Comparison of ENCODE assay signal across 11 cellular contexts in the genomic region with DNA sequence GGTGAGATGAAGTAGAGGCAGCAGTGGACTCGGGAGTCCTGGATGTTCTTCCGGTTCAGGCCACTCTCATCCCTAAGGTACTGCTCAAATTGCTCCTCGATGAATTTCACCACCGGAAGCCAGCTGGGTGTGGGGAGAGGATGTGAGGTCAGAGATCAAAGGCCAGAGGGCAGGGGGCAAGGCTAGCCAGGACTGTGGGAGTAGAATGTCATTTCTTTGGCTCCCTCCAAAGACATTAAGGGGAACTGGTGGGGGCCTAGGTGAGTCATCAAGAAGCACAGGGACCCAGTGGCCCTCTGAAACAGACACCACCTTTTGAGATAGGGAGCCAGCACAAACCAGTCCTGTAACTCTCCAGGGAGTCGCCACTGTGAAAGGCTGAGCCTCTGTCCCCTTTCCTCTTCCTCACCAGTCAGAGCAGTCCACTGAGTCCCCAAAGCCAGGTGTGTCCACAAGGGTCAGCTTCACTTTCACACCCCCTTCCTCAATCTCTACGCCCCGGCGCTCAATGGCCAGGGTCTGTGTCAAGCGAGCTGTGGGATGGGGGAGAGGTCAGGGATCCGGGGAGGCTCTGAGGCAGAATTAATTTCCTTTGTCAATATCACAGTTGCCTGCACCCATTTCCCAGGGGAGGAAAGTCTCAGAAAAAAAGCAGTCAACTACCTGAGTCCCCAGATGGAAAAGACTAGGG. TPM values are rescaled to one million over a fixed set of nuclear protein-coding genes. Genes with fewer than 3 reads are reported as not detected.
DNase-seq lines count a peak whose midpoint lies in the region; ATAC-seq and TF ChIP-seq lines count a peak whose summit lies in the region.
"Had no signal": no experiment of that assay in that cellular context is flagged by ENCODE, and none has a peak within 500 bp of the region (broad histone marks: within the 10 kb centered on the region; RNA-seq: fewer than 3 reads in every experiment).

No MANE protein-coding gene starts in this region.

- BruUV-seq in mammary epithelial cell (replicated peaks; lab: Mats Ljungman, UMichigan): no TSS peak

- no peak for TF ChIP-seq POLR2A in uterus (IDR thresholded peaks at IDR 0.05)

- H3K4me3 ChIP-seq in HEK293 (ENCODE audit: low read depth, low read length): no peak overlapping the region
- peak overlapping the region; percentile 89 for H3K4me3 ChIP-seq in naive thymus-derived CD4-positive, alpha-beta T cell (ENCODE audit: low read length)
- H3K4me3 ChIP-seq in mammary epithelial cell (replicated peaks in 1 of 3; ENCODE audit: insufficient read depth in 1 of 3, low read depth in 2 of 3, low read length in 3 of 3): no peak overlapping the region
- H3K4me3 ChIP-seq in uterus: no peak overlapping the region

- H3K9ac ChIP-seq in mammary epithelial cell (ENCODE audit: insufficient read depth, low read length): no peak overlapping the region

- CTCF ChIA-PET in CD4-positive, alpha-beta T cell (lab: Charles Lee): interaction anchor here (0.8 to 3.4 kb wide), 4 partner anchors 12 to 176 kb away, joined by 3 to 20 read pairs (median 4); no protein-coding TSS in a partner anchor
- CTCF ChIA-PET in HEK293 (lab: Yijun Ruan, JAX) (interaction anchor here (1.8 kb wide), 1 partner anchor 11 kb away, joined by 5 read pairs; the partner anchor contains the start of gene TBC1D10B), mammary epithelial cell (lab: Charles Lee; ENCODE audit: low non-redundant PET) (no interaction called here)
- CTCF ChIA-PET in activated CD8-positive, alpha-beta T cell treated with anti-CD3 and anti-CD28 coated beads, Interleukin-2, amount 10 ng/mL, durations not matched to agents 7 days and 5 days (lab: Charles Lee): interaction anchor here (1.0 to 2.8 kb wide), 4 partner anchors 10 to 36 kb away, joined by 3 to 20 read pairs (median 12); partner anchors contain the start of gene ZNF48
- CTCF ChIA-PET in naive thymus-derived CD4-positive, alpha-beta T cell (lab: Charles Lee): interaction anchor here (0.6 to 1.7 kb wide), 3 partner anchors 14 to 730 kb away, joined by 3 to 5 read pairs (median 4); partner anchors contain the start of genes ZNF48 and ZNF771

- peaks cover 64% of the 10 kb centered on the region for H3K4me1 Mint-ChIP-seq in CD4-positive, alpha-beta T cell (ENCODE audit: low read depth)
- H3K4me1 Mint-ChIP-seq in activated CD8-positive, alpha-beta T cell treated with anti-CD3 and anti-CD28 coated beads, Interleukin-2, amount 10 ng/mL, durations not matched to agents 7 days and 5 days (ENCODE audit: low read depth): peaks cover 67% of the 10 kb centered on the region
- H3K4me1 Mint-ChIP-seq in naive thymus-derived CD4-positive, alpha-beta T cell: peaks cover 36 to 73% (median 52%) of the 10 kb centered on the region in 7 donors

- intact Hi-C loops in CD4-positive, alpha-beta T cell (cut with DNase I, micrococcal nuclease): loop anchor here in 1 of 2 experiments (1.0 kb wide), 1 partner anchor 28 kb away; no protein-coding TSS in a partner anchor
- intact Hi-C loops in naive thymus-derived CD4-positive, alpha-beta T cell (cut with micrococcal nuclease): loop anchor here (1.0 kb wide), 4 partner anchors 10 to 46 kb away; partner anchors contain the start of genes ZNF771 (in 2 of the 2) and ZNF48 (in 1 of the 2)
- intact Hi-C loops in mammary epithelial cell (cut with micrococcal nuclease) (no loop called here), uterus (cut with DNase I; ENCODE audit: low total_unique reads) (no loop called here)

- H3K4me2 ChIP-seq in mammary epithelial cell (ENCODE audit: insufficient read depth, low read depth, low read length): no peak overlapping the region

- dilution Hi-C loops in mammary epithelial cell (cut with HindIII; ENCODE audit: low sequenced_read_pairs): no loop called here

- in situ Hi-C loops in mammary epithelial cell (cut with MboI; ENCODE audit: low sequenced_read_pairs in 2 of 2): no loop called here

- no peaks in the 10 kb centered on the region for H3K27me3 Mint-ChIP-seq in CD4-positive, alpha-beta T cell
- H3K27me3 Mint-ChIP-seq in activated CD8-positive, alpha-beta T cell treated with anti-CD3 and anti-CD28 coated beads, Interleukin-2, amount 10 ng/mL, durations not matched to agents 7 days and 5 days (ENCODE audit: low read depth): no peaks in the 10 kb centered on the region
- no peaks in the 10 kb centered on the region for H3K27me3 Mint-ChIP-seq in naive thymus-derived CD4-positive, alpha-beta T cell

- H4K20me1 ChIP-seq in mammary epithelial cell (ENCODE audit: insufficient read depth, low read length): no peaks in the 10 kb centered on the region

- H3K9me3 Mint-ChIP-seq in CD4-positive, alpha-beta T cell: no peaks in the 10 kb centered on the region
- H3K9me3 Mint-ChIP-seq in activated CD8-positive, alpha-beta T cell treated with anti-CD3 and anti-CD28 coated beads, Interleukin-2, amount 10 ng/mL, durations not matched to agents 7 days and 5 days (ENCODE audit: insufficient read depth): no peaks in the 10 kb centered on the region
- H3K9me3 Mint-ChIP-seq in naive thymus-derived CD4-positive, alpha-beta T cell: no peaks in the 10 kb centered on the region

- H3K4me1 ChIP-seq in HEK293 (ENCODE audit: control insufficient read depth, insufficient read depth, low read length) (no peaks in the 10 kb centered on the region), mammary epithelial cell (ENCODE audit: insufficient read depth, low read length) (peaks cover 16% of the 10 kb centered on the region), uterus (no peaks in the 10 kb centered on the region)
- peaks cover 58 to 59% of the 10 kb centered on the region in 2 donors for H3K4me1 ChIP-seq in naive thymus-derived CD4-positive, alpha-beta T cell (ENCODE audit: control insufficient read depth in 2 of 2, insufficient read depth in 2 of 2, low read length in 2 of 2)

- peaks cover 41% of the 10 kb centered on the region for H3K36me3 Mint-ChIP-seq in CD4-positive, alpha-beta T cell (ENCODE audit: low read depth)
- peaks cover 49% of the 10 kb centered on the region for H3K36me3 Mint-ChIP-seq in activated CD8-positive, alpha-beta T cell treated with anti-CD3 and anti-CD28 coated beads, Interleukin-2, amount 10 ng/mL, durations not matched to agents 7 days and 5 days (ENCODE audit: low read depth)
- peaks cover 4 to 31% (median 5%) of the 10 kb centered on the region in 5 donors for H3K36me3 Mint-ChIP-seq in naive thymus-derived CD4-positive, alpha-beta T cell

- H3K27ac ChIP-seq in CD4-positive, alpha-beta T cell (ENCODE audit: low read depth, low read length): peak overlapping the region; percentile 100
- H3K27ac ChIP-seq in HEK293 (ENCODE audit: extremely low read depth, low read depth, low read length) (0 out of 2 replicates have a peak overlapping the region, but pooled peaks have one; percentile 7), mammary epithelial cell (ENCODE audit: insufficient read depth, low read depth, low read length) (no peak overlapping the region), uterus (no peak overlapping the region)
- peak overlapping the region; percentile 100 for H3K27ac ChIP-seq in naive thymus-derived CD4-positive, alpha-beta T cell (ENCODE audit: low read depth, low read length)

- peak overlapping the region; percentile 100 for H3K27ac Mint-ChIP-seq in CD4-positive, alpha-beta T cell
- H3K27ac Mint-ChIP-seq in activated CD8-positive, alpha-beta T cell treated with anti-CD3 and anti-CD28 coated beads, Interleukin-2, amount 10 ng/mL, durations not matched to agents 7 days and 5 days: peak overlapping the region; percentile 93
- H3K27ac Mint-ChIP-seq in naive thymus-derived CD4-positive, alpha-beta T cell: peak overlapping the region; percentile 90 to 100 (median 99)

- H2AFZ ChIP-seq in mammary epithelial cell (ENCODE audit: low read depth, low read length): no peak overlapping the region

- POLR2A ChIA-PET in CD4-positive, alpha-beta T cell (lab: Charles Lee): interaction anchor here (1.2 to 7.3 kb wide), 10 partner anchors 12 to 197 kb away, joined by 5 to 153 read pairs (median 19); partner anchors contain the start of genes CORO1A, DCTPP1, TBC1D10B and ZNF48
- POLR2A ChIA-PET in HEK293 (lab: Yijun Ruan, JAX): interaction anchor here (0.7 to 5.0 kb wide), 3 partner anchors 11 to 21 kb away, joined by 5 to 30 read pairs (median 12); partner anchors contain the start of genes TBC1D10B and ZNF48
- POLR2A ChIA-PET in activated CD8-positive, alpha-beta T cell treated with anti-CD3 and anti-CD28 coated beads, Interleukin-2, amount 10 ng/mL, durations not matched to agents 7 days and 5 days (lab: Charles Lee): interaction anchor here (2.2 to 3.6 kb wide), 3 partner anchors 10 to 26 kb away, joined by 17 to 31 read pairs (median 20); partner anchors contain the start of genes TBC1D10B, ZNF48 and ZNF771
- POLR2A ChIA-PET in naive thymus-derived CD4-positive, alpha-beta T cell (lab: Charles Lee): interaction anchor here (1.1 to 10.9 kb wide), 12 partner anchors 13 to 290 kb away, joined by 3 to 254 read pairs (median 10); partner anchors contain the start of genes CORO1A, TBC1D10B, TBX6 and ZNF48

- TF ChIP-seq CTCF in CD4-positive, alpha-beta T cell (IDR thresholded peaks at IDR 0.05): no peak
- TF ChIP-seq CTCF in HEK293 (tag by site-specific recombination; IDR thresholded peaks at IDR 0.05): no peak
- TF ChIP-seq CTCF in mammary epithelial cell (conservative IDR thresholded peaks at IDR 0.05 in 1 of 2, IDR thresholded peaks at IDR 0.05 in 1 of 2; ENCODE audit: extremely low read depth in 1 of 2, insufficient read depth in 1 of 2, low read depth in 1 of 2, low read length in 2 of 2): no peak
- no peak for TF ChIP-seq CTCF in uterus (IDR thresholded peaks at IDR 0.05)

- H3K4me3 Mint-ChIP-seq in CD4-positive, alpha-beta T cell: peak overlapping the region; percentile 99
- H3K4me3 Mint-ChIP-seq in activated CD8-positive, alpha-beta T cell treated with anti-CD3 and anti-CD28 coated beads, Interleukin-2, amount 10 ng/mL, durations not matched to agents 7 days and 5 days: peak overlapping the region; percentile 90
- peak overlapping the region; percentile 78 to 100 (median 96) for H3K4me3 Mint-ChIP-seq in naive thymus-derived CD4-positive, alpha-beta T cell

- peaks cover 7% of the 10 kb centered on the region for H3K79me2 ChIP-seq in mammary epithelial cell (ENCODE audit: insufficient read depth, low read length)

- no peaks in the 10 kb centered on the region for H3K9me3 ChIP-seq in CD4-positive, alpha-beta T cell (ENCODE audit: control insufficient read depth, low read length)
- H3K9me3 ChIP-seq in HEK293 (ENCODE audit: control insufficient read depth, insufficient read depth, low read depth, low read length) (no peaks in the 10 kb centered on the region), mammary epithelial cell (replicated peaks; ENCODE audit: insufficient read depth, low read length) (no peaks in the 10 kb centered on the region), uterus (no peaks in the 10 kb centered on the region)
- H3K9me3 ChIP-seq in naive thymus-derived CD4-positive, alpha-beta T cell (ENCODE audit: control insufficient read depth in 2 of 3, low read length in 3 of 3): no peaks in the 10 kb centered on the region

- WGBS in mammary epithelial cell (ENCODE audit: low coverage, missing lambda C conversion rate): 86% methylated on average over 5 of the region's 10 CpGs

- no peaks in the 10 kb centered on the region for H3K27me3 ChIP-seq in CD4-positive, alpha-beta T cell (ENCODE audit: control insufficient read depth, insufficient read depth, low read length)
- H3K27me3 ChIP-seq in naive thymus-derived CD4-positive, alpha-beta T cell (ENCODE audit: control insufficient read depth in 2 of 2, insufficient read depth in 2 of 2, low read length in 2 of 2): no peaks in the 10 kb centered on the region
- no peaks in the 10 kb centered on the region for H3K27me3 ChIP-seq in mammary epithelial cell (ENCODE audit: insufficient read depth, low read length)
- H3K27me3 ChIP-seq in uterus: no peaks in the 10 kb centered on the region

- ATAC-seq in CD4-positive, alpha-beta T cell (ENCODE audit: poor library complexity): no peak
- no peak for ATAC-seq in activated CD8-positive, alpha-beta T cell treated with anti-CD3 and anti-CD28 coated beads, Interleukin-2, amount 10 ng/mL, durations not matched to agents 7 days and 5 days
- no peak for ATAC-seq in naive thymus-derived CD4-positive, alpha-beta T cell
- ATAC-seq in GM19023 (IDR thresholded peaks at IDR 0.05; ENCODE audit: unreplicated experiment): no peak

- no peak for DNase-seq in CD4-positive, alpha-beta T cell
- DNase-seq in activated CD8-positive, alpha-beta T cell treated with anti-CD3 and anti-CD28 coated beads, Interleukin-2, amount 10 ng/mL, durations not matched to agents 7 days and 5 days: peak; percentile 63
- peak in 1 of 9 donors; percentile 38 for DNase-seq in naive thymus-derived CD4-positive, alpha-beta T cell
- DNase-seq in mammary epithelial cell: no peak
- DNase-seq in uterus: no peak
- no peak for DNase-seq in NOMO-1 treated with dmso at 0.1 percent for 144 hours (lab: John Stamatoyannopoulos, UW; ENCODE audit: unreplicated experiment)
- DNase-seq: cerebellar nuclear complex, DMS79 treated with DMSO at 0.1 percent for 48 hours had no signal

- H3K36me3 ChIP-seq in HEK293 (ENCODE audit: control insufficient read depth in 2 of 2, insufficient read depth in 1 of 2, low read length in 2 of 2): peaks cover 0 to 8% of the 10 kb centered on the region in 2 experiments; a peak in 1 of 3 replicates
- H3K36me3 ChIP-seq in naive thymus-derived CD4-positive, alpha-beta T cell (ENCODE audit: control insufficient read depth in 2 of 3, insufficient read depth in 3 of 3, low read length in 3 of 3): peaks cover 0 to 3% (median 3%) of the 10 kb centered on the region in 3 experiments
- H3K36me3 ChIP-seq in mammary epithelial cell (ENCODE audit: insufficient read depth, low read length): no peaks in the 10 kb centered on the region
- H3K36me3 ChIP-seq in uterus: no peaks in the 10 kb centered on the region

RNA-seq across cellular contexts. Expression of gene SEPTIN1, which starts 0.9 kb away (rescaled TPM):
- total RNA-seq in CD4-positive, alpha-beta T cell: 100 to 1,000 TPM; 161 to 163 TPM
- total RNA-seq in activated CD8-positive, alpha-beta T cell treated with anti-CD3 and anti-CD28 coated beads, Interleukin-2, amount 10 ng/mL, durations not matched to agents 7 days and 5 days: 100 to 1,000 TPM; 321 to 342 TPM
- 100 to 1,000 TPM; 176 to 355 (median 183) TPM for total RNA-seq in naive thymus-derived CD4-positive, alpha-beta T cell
- polyA plus RNA-seq in naive thymus-derived CD4-positive, alpha-beta T cell: 100 to 1,000 TPM; 221 to 257 TPM
- total RNA-seq in mammary epithelial cell: 1 to 10 TPM in 1 of 2 donors, not detected in 1; 2.0 TPM
- 0.03 TPM for polyA plus RNA-seq in mammary epithelial cell
- polyA minus RNA-seq in mammary epithelial cell: not detected
- 1 to 10 TPM in 2 of 4 donors, not detected in 2; 1.0 to 5.3 TPM for total RNA-seq in uterus

RNA-seq across cellular contexts. Expression of gene MYL11, which starts 6.9 kb away (rescaled TPM):
- total RNA-seq in CD4-positive, alpha-beta T cell: 1 to 10 TPM in 1 of 2 experiments, under 1 TPM in 1; 0.95 to 2.4 TPM
- 1 to 10 TPM in 1 of 2 experiments, not detected in 1; 1.3 TPM for total RNA-seq in activated CD8-positive, alpha-beta T cell treated with anti-CD3 and anti-CD28 coated beads, Interleukin-2, amount 10 ng/mL, durations not matched to agents 7 days and 5 days
- total RNA-seq in naive thymus-derived CD4-positive, alpha-beta T cell: 1 to 10 TPM in 2 of 5 experiments, under 1 TPM in 1, not detected in 2; 0.87 to 2.0 (median 1.6) TPM
- polyA plus RNA-seq in naive thymus-derived CD4-positive, alpha-beta T cell: not detected
- total RNA-seq in mammary epithelial cell (not detected), uterus (1 to 10 TPM in 1 of 4 donors, not detected in 3; 1.2 TPM)
- polyA plus RNA-seq in mammary epithelial cell: 0.29 TPM
- polyA minus RNA-seq in mammary epithelial cell: not detected
- total RNA-seq: glomerular endothelial cell had no signal

RNA-seq across cellular contexts. Expression of gene TBC1D10B, which starts 11.2 kb away (rescaled TPM):
- total RNA-seq in CD4-positive, alpha-beta T cell: 10 to 100 TPM; 12.7 to 14.7 TPM
- total RNA-seq in activated CD8-positive, alpha-beta T cell treated with anti-CD3 and anti-CD28 coated beads, Interleukin-2, amount 10 ng/mL, durations not matched to agents 7 days and 5 days: 10 to 100 TPM; 75.4 to 75.7 TPM
- 10 to 100 TPM; 23.2 to 70.0 (median 45.2) TPM for total RNA-seq in naive thymus-derived CD4-positive, alpha-beta T cell
- polyA plus RNA-seq in naive thymus-derived CD4-positive, alpha-beta T cell: 10 to 100 TPM in 1 of 2 donors, 1 to 10 TPM in 1; 7.6 to 13.6 TPM
- 10 to 100 TPM; 27.3 to 45.5 TPM for total RNA-seq in mammary epithelial cell
- polyA plus RNA-seq in mammary epithelial cell: 26.3 TPM
- polyA minus RNA-seq in mammary epithelial cell: 49.4 TPM
- total RNA-seq in uterus: 10 to 100 TPM; 20.7 to 50.1 (median 29.9) TPM

RNA-seq across cellular contexts. Expression of gene ZNF48, which starts 13.7 kb away (rescaled TPM):
- total RNA-seq in CD4-positive, alpha-beta T cell: 1 to 10 TPM; 3.4 to 3.5 TPM
- 10 to 100 TPM; 13.5 to 13.8 TPM for total RNA-seq in activated CD8-positive, alpha-beta T cell treated with anti-CD3 and anti-CD28 coated beads, Interleukin-2, amount 10 ng/mL, durations not matched to agents 7 days and 5 days
- total RNA-seq in naive thymus-derived CD4-positive, alpha-beta T cell: 10 to 100 TPM in 3 of 5 experiments, 1 to 10 TPM in 2; 6.0 to 16.0 (median 15.6) TPM
- 10 to 100 TPM in 1 of 2 donors, 1 to 10 TPM in 1; 6.0 to 10.9 TPM for polyA plus RNA-seq in naive thymus-derived CD4-positive, alpha-beta T cell
- 10 to 100 TPM in 1 of 2 donors, 1 to 10 TPM in 1; 8.8 to 17.7 TPM for total RNA-seq in mammary epithelial cell
- 4.7 TPM for polyA plus RNA-seq in mammary epithelial cell
- 17.0 TPM for polyA minus RNA-seq in mammary epithelial cell
- 10 to 100 TPM in 3 of 4 donors, 1 to 10 TPM in 1; 2.6 to 21.0 (median 12.7) TPM for total RNA-seq in uterus

RNA-seq across cellular contexts. Expression of gene ZNF771, which starts 25.9 kb away (rescaled TPM):
- 1 to 10 TPM in 1 of 2 experiments, under 1 TPM in 1; 0.80 to 1.2 TPM for total RNA-seq in CD4-positive, alpha-beta T cell
- 1 to 10 TPM; 3.3 to 3.9 TPM for total RNA-seq in activated CD8-positive, alpha-beta T cell treated with anti-CD3 and anti-CD28 coated beads, Interleukin-2, amount 10 ng/mL, durations not matched to agents 7 days and 5 days
- total RNA-seq in naive thymus-derived CD4-positive, alpha-beta T cell: 1 to 10 TPM; 1.2 to 9.0 (median 4.5) TPM
- 1 to 10 TPM; 3.1 to 9.4 TPM for polyA plus RNA-seq in naive thymus-derived CD4-positive, alpha-beta T cell
- total RNA-seq in mammary epithelial cell: 1 to 10 TPM; 6.3 to 6.5 TPM
- polyA plus RNA-seq in mammary epithelial cell: 3.3 TPM
- polyA minus RNA-seq in mammary epithelial cell: not detected
- total RNA-seq in uterus: 10 to 100 TPM; 12.2 to 75.3 (median 25.6) TPM

Comparison
In these comparisons a context has a peak if more than half of its experiments do, and no peak if none do; other contexts are left out.
1. H3K27ac ChIP-seq: peak in CD4-positive, alpha-beta T cell (single experiment), HEK293 (single experiment) and naive thymus-derived CD4-positive, alpha-beta T cell (single experiment); none in mammary epithelial cell (single experiment) and uterus (0 of 2).
2. RNA of gene SEPTIN1, which starts 0.9 kb away (total RNA-seq): 321 to 342 TPM in activated CD8-positive, alpha-beta T cell treated with anti-CD3 and anti-CD28 coated beads, Interleukin-2, amount 10 ng/mL, durations not matched to agents 7 days and 5 days, 176 to 355 TPM in naive thymus-derived CD4-positive, alpha-beta T cell and 161 to 163 TPM in CD4-positive, alpha-beta T cell; 2.0 TPM in mammary epithelial cell and 1.0 to 5.3 TPM in uterus; every median in the first group is over 10 times any median in the second.
3. intact Hi-C loops: an anchor here in naive thymus-derived CD4-positive, alpha-beta T cell (1.0 kb wide); none called in mammary epithelial cell and uterus.
4. Peak in every context shown above with its lines, with median percentiles within 50 percentile points of each other: H3K27ac Mint-ChIP-seq and H3K4me3 Mint-ChIP-seq.